29 cellular contexts compared by ENCODE assay signal in the genomic region with DNA sequence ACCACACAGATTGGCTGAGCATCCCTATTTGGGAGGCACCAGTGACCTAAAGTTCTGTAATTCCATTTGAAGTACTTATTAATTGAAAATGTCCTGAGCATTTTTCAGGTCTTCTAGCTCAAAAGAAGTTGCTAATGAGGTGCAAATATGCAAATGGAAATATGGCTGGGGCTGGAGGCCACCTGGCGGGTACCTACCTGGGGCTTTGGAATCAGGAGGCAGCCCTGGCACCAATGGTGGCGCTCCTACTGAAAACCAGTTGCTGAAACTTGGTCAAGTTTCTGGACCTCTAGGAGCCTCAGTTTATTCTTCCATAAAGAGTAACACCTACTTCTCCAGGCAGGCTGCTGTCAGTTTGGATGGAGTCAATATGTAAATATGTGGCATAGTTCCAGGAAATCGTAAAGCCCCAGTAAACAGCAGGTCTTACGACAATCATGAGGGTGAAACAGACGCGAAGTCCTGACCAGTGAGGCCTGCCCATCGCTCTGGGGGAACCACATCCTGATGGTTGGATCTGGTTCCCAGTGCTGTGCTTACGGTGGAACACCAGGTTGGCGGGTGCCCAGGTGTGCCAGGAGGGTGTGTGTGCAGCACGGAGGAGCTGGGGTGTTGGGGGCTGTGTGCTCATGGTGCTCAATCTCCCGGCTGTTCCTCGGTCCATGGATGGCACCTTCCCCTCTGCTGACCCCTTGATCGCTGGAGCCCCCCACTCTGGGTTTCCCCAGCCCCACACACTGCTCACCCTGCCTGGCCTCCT.
DNase-seq lines count a peak whose midpoint lies in the region; ATAC-seq and TF ChIP-seq lines count a peak whose summit lies in the region.
"Had no signal": no experiment of that assay in that cellular context is flagged by ENCODE, and none has a peak within 500 bp of the region (broad histone marks: within the 10 kb centered on the region; RNA-seq: fewer than 3 reads in every experiment).

No MANE protein-coding gene starts in this region.

- H3K27ac Mint-ChIP-seq in activated naive CD8-positive, alpha-beta T cell treated with anti-CD3 and anti-CD28 coated beads, Interleukin-2, amount 10 ng/mL, durations not matched to agents 7 days and 5 days = no peak overlapping the region
- no peak overlapping the region for H3K27ac Mint-ChIP-seq in activated naive CD8-positive, alpha-beta T cell treated with anti-CD3 and anti-CD28 coated beads for 36 hours
- H3K27ac Mint-ChIP-seq in GM23338 = no peak overlapping the region
- H3K27ac Mint-ChIP-seq: CD8-positive, alpha-beta T cell; H9 had no signal

- H3K9me3 Mint-ChIP-seq in activated naive CD8-positive, alpha-beta T cell treated with anti-CD3 and anti-CD28 coated beads, Interleukin-2, amount 10 ng/mL, durations not matched to agents 7 days and 5 days = no peaks in the 10 kb centered on the region
- H3K9me3 Mint-ChIP-seq in activated naive CD8-positive, alpha-beta T cell treated with anti-CD3 and anti-CD28 coated beads for 36 hours = no peaks in the 10 kb centered on the region
- no peaks in the 10 kb centered on the region for H3K9me3 Mint-ChIP-seq in GM23338
- H3K9me3 Mint-ChIP-seq: CD8-positive, alpha-beta T cell; H9 had no signal

- H3K4me3 Mint-ChIP-seq in activated naive CD8-positive, alpha-beta T cell treated with anti-CD3 and anti-CD28 coated beads, Interleukin-2, amount 10 ng/mL, durations not matched to agents 7 days and 5 days = no peak overlapping the region
- H3K4me3 Mint-ChIP-seq in activated naive CD8-positive, alpha-beta T cell treated with anti-CD3 and anti-CD28 coated beads for 36 hours = no peak overlapping the region
- H3K4me3 Mint-ChIP-seq in GM23338 = no peak overlapping the region
- H3K4me3 Mint-ChIP-seq: CD8-positive, alpha-beta T cell; H9 had no signal

- no peaks in the 10 kb centered on the region for H3K9me2 ChIP-seq in GM23338 (ENCODE audit: insufficient read depth)

- no peaks in the 10 kb centered on the region for H3K4me1 ChIP-seq in GM23338 (ENCODE audit: insufficient read depth)
- H3K4me1 ChIP-seq: Caco-2, SJCRH30 had no signal

- H3K79me2 ChIP-seq in GM23338 (replicated peaks; ENCODE audit: insufficient read depth) = no peaks in the 10 kb centered on the region

- H3K27ac ChIP-seq in GM23338 (ENCODE audit: low read depth) = no peak overlapping the region
- H3K27ac ChIP-seq: A549, C4-2B, GM23248, PC-9, SJCRH30 had no signal

- POLR2A ChIA-PET in activated naive CD8-positive, alpha-beta T cell treated with anti-CD3 and anti-CD28 coated beads, Interleukin-2, amount 10 ng/mL, durations not matched to agents 7 days and 5 days (lab: Charles Lee) = no interaction called here

- no peaks in the 10 kb centered on the region for H3K36me3 ChIP-seq in GM23338 (ENCODE audit: insufficient read depth)
- H3K36me3 ChIP-seq: SJCRH30 had no signal

- no peaks in the 10 kb centered on the region for H3K27me3 ChIP-seq in GM23338 (ENCODE audit: insufficient read depth)
- H3K27me3 ChIP-seq: SJCRH30 had no signal

- peaks cover 23% of the 10 kb centered on the region for H3K27me3 Mint-ChIP-seq in activated naive CD8-positive, alpha-beta T cell treated with anti-CD3 and anti-CD28 coated beads, Interleukin-2, amount 10 ng/mL, durations not matched to agents 7 days and 5 days
- H3K27me3 Mint-ChIP-seq in activated naive CD8-positive, alpha-beta T cell treated with anti-CD3 and anti-CD28 coated beads for 36 hours = peaks cover 15% of the 10 kb centered on the region
- peaks cover 2% of the 10 kb centered on the region for H3K27me3 Mint-ChIP-seq in GM23338 (ENCODE audit: insufficient read depth, low read depth, poor library complexity)

- TF ChIP-seq CTCF in GM23338 (conservative IDR thresholded peaks at IDR 0.05; ENCODE audit: low read depth in 2 of 2) = no peak

- H3K4me2 ChIP-seq in GM23338 = no peak overlapping the region
- H3K4me2 ChIP-seq: A549, PC-9 had no signal

- no peaks in the 10 kb centered on the region for H3K36me3 Mint-ChIP-seq in activated naive CD8-positive, alpha-beta T cell treated with anti-CD3 and anti-CD28 coated beads, Interleukin-2, amount 10 ng/mL, durations not matched to agents 7 days and 5 days
- H3K36me3 Mint-ChIP-seq in activated naive CD8-positive, alpha-beta T cell treated with anti-CD3 and anti-CD28 coated beads for 36 hours = no peaks in the 10 kb centered on the region
- H3K36me3 Mint-ChIP-seq in GM23338 (ENCODE audit: low read depth) = no peaks in the 10 kb centered on the region
- H3K36me3 Mint-ChIP-seq: CD8-positive, alpha-beta T cell had no signal

- H2AFZ ChIP-seq in GM23338 = no peak overlapping the region
- H2AFZ ChIP-seq: GM23248, PC-9 had no signal

- H3K4me1 Mint-ChIP-seq in activated naive CD8-positive, alpha-beta T cell treated with anti-CD3 and anti-CD28 coated beads, Interleukin-2, amount 10 ng/mL, durations not matched to agents 7 days and 5 days = no peaks in the 10 kb centered on the region
- no peaks in the 10 kb centered on the region for H3K4me1 Mint-ChIP-seq in activated naive CD8-positive, alpha-beta T cell treated with anti-CD3 and anti-CD28 coated beads for 36 hours
- H3K4me1 Mint-ChIP-seq in GM23338 = no peaks in the 10 kb centered on the region

- no peaks in the 10 kb centered on the region for H4K20me1 ChIP-seq in GM23338 (replicated peaks; ENCODE audit: insufficient read depth)

- DNase-seq in activated naive CD8-positive, alpha-beta T cell treated with anti-CD3 and anti-CD28 coated beads, Interleukin-2, amount 10 ng/mL, durations not matched to agents 7 days and 5 days = peak; percentile 6
- no peak for DNase-seq in activated naive CD8-positive, alpha-beta T cell treated with anti-CD3 and anti-CD28 coated beads for 36 hours
- DNase-seq in NCI-H526 (lab: John Stamatoyannopoulos, UW) (peak; percentile 64 to 67), kidney tubule cell (ENCODE audit: low spot score) (peak; percentile 39), superior temporal gyrus (ENCODE audit: extremely low spot score) (no peak), SK-N-DZ (ENCODE audit: low spot score) (no peak), GM23338 (ENCODE audit: low spot score) (no peak)
- DNase-seq: AML-193; Caco-2; CD8-positive, alpha-beta T cell; GDM1; GM23248; H9; KBM-7; MV-4-11; NCI-H1105; NCI-H1436 treated with DMSO at 0.1 percent for 48 hours; NCI-H2081; NCI-H2171; NCI-H226; NCI-H510A; NCI-H748 treated with DMSO at 0.1 percent for 48 hours; NK-92 treated with Interleukin-12 subunit alpha and Interleukin-12 subunit beta, amount 100 ng/mL, for 24 hours; PC-9; SJCRH30 had no signal

- no peak for ATAC-seq in activated naive CD8-positive, alpha-beta T cell treated with anti-CD3 and anti-CD28 coated beads, Interleukin-2, amount 10 ng/mL, durations not matched to agents 7 days and 5 days (ENCODE audit: low read depth)
- ATAC-seq in GM23338 = no peak
- ATAC-seq: CD8-positive, alpha-beta T cell; GM12878; Right ventricle myocardium inferior had no signal

- no peaks in the 10 kb centered on the region for H3F3A ChIP-seq in GM23338 (replicated peaks; ENCODE audit: low read depth)

- H3K4me3 ChIP-seq in GM23338 = no peak overlapping the region
- H3K4me3 ChIP-seq: A549, GM12878, GM23248, PC-9, SJCRH30 had no signal

TF ChIP-seq in GM23338, 12 proteins besides CTCF, POLR2A, EP300 and RAD21 (continues in another document):
- TF ChIP-seq ZNF331 (CRISPR knock-in tag; IDR thresholded peaks at IDR 0.05; ENCODE audit: low read depth) (no peak), EZH2 (IDR thresholded peaks at IDR 0.05; ENCODE audit: low read depth, unreplicated experiment) (no peak), NANOG (IDR thresholded peaks at IDR 0.05; ENCODE audit: borderline replicate concordance) (no peak)
- TF ChIP-seq, protein P1, sequence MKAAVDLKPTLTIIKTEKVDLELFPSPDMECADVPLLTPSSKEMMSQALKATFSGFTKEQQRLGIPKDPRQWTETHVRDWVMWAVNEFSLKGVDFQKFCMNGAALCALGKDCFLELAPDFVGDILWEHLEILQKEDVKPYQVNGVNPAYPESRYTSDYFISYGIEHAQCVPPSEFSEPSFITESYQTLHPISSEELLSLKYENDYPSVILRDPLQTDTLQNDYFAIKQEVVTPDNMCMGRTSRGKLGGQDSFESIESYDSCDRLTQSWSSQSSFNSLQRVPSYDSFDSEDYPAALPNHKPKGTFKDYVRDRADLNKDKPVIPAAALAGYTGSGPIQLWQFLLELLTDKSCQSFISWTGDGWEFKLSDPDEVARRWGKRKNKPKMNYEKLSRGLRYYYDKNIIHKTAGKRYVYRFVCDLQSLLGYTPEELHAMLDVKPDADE (IDR thresholded peaks at IDR 0.05) = no peak

Comparison
In these comparisons a context has a peak if more than half of its experiments do, and no peak if none do; other contexts are left out.
1. DNase-seq: peak in activated naive CD8-positive, alpha-beta T cell treated with anti-CD3 and anti-CD28 coated beads, Interleukin-2, amount 10 ng/mL, durations not matched to agents 7 days and 5 days (single experiment), NCI-H526 (2 of 2) and kidney tubule cell (single experiment); none in activated naive CD8-positive, alpha-beta T cell treated with anti-CD3 and anti-CD28 coated beads for 36 hours (single experiment), superior temporal gyrus (single experiment), SK-N-DZ (single experiment) and GM23338 (single experiment).